In the genomic region with DNA sequence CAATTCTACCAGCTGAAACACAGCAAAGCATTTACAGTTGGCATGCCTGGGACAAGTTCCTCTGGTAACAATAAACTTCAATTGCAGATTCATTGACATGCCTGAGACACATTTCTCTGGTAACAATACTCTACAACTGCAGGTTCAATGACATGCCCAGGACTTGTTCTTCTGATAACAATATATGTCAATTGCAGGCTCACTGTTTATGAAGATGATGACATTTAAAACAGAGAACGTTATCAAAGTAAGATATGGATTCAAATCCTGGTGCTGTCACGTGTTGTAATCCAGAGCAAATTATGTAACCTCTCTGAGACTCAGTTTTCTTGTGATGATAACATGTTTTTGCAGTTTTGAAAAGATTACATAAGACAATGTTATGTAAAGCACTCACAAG, we compare ENCODE assay signal across 1 cellular context.
TF ChIP-seq lines count a peak whose summit lies in the region.

No MANE protein-coding gene starts in this region.

TF ChIP-seq in HCT116, 20 proteins besides CTCF, POLR2A, EP300 and RAD21 (continued from another document):
- TF ChIP-seq FOSL1 (IDR thresholded peaks at IDR 0.05; ENCODE audit: low read depth) (no peak), EZH2phosphoT487 (IDR thresholded peaks at IDR 0.05; ENCODE audit: borderline replicate concordance) (no peak), CEBPB (IDR thresholded peaks at IDR 0.05; ENCODE audit: low read depth) (peak; percentile 19; the same call in 1 of the 2 replicates), TCF7L2 (IDR thresholded peaks at IDR 0.05; ENCODE audit: borderline replicate concordance, extremely low read depth, insufficient read depth, insufficient read length) (no peak), ZFX (IDR thresholded peaks at IDR 0.05) (no peak), ZNF274 (IDR thresholded peaks at IDR 0.05; ENCODE audit: low read depth, low read length) (no peak), YY1 (IDR thresholded peaks at IDR 0.05; ENCODE audit: extremely low read depth, insufficient replicate concordance, low read depth, low read length) (no peak), CBX3 (IDR thresholded peaks at IDR 0.05; ENCODE audit: low read depth) (no peak), SP1 (IDR thresholded peaks at IDR 0.05; ENCODE audit: low read depth) (no peak), EZH2 (IDR thresholded peaks at IDR 0.05) (no peak), JUND (IDR thresholded peaks at IDR 0.05) (no peak), POLR2AphosphoS5 (IDR thresholded peaks at IDR 0.05; ENCODE audit: low read depth, low read length) (no peak)
- TF ChIP-seq, protein P1, sequence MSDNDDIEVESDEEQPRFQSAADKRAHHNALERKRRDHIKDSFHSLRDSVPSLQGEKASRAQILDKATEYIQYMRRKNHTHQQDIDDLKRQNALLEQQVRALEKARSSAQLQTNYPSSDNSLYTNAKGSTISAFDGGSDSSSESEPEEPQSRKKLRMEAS (IDR thresholded peaks at IDR 0.05): peak; percentile 37; the same call in 1 of the 2 replicates
- TF ChIP-seq, protein P2, sequence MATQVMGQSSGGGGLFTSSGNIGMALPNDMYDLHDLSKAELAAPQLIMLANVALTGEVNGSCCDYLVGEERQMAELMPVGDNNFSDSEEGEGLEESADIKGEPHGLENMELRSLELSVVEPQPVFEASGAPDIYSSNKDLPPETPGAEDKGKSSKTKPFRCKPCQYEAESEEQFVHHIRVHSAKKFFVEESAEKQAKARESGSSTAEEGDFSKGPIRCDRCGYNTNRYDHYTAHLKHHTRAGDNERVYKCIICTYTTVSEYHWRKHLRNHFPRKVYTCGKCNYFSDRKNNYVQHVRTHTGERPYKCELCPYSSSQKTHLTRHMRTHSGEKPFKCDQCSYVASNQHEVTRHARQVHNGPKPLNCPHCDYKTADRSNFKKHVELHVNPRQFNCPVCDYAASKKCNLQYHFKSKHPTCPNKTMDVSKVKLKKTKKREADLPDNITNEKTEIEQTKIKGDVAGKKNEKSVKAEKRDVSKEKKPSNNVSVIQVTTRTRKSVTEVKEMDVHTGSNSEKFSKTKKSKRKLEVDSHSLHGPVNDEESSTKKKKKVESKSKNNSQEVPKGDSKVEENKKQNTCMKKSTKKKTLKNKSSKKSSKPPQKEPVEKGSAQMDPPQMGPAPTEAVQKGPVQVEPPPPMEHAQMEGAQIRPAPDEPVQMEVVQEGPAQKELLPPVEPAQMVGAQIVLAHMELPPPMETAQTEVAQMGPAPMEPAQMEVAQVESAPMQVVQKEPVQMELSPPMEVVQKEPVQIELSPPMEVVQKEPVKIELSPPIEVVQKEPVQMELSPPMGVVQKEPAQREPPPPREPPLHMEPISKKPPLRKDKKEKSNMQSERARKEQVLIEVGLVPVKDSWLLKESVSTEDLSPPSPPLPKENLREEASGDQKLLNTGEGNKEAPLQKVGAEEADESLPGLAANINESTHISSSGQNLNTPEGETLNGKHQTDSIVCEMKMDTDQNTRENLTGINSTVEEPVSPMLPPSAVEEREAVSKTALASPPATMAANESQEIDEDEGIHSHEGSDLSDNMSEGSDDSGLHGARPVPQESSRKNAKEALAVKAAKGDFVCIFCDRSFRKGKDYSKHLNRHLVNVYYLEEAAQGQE (IDR thresholded peaks at IDR 0.05; ENCODE audit: low read depth): no peak
- TF ChIP-seq, protein P3, sequence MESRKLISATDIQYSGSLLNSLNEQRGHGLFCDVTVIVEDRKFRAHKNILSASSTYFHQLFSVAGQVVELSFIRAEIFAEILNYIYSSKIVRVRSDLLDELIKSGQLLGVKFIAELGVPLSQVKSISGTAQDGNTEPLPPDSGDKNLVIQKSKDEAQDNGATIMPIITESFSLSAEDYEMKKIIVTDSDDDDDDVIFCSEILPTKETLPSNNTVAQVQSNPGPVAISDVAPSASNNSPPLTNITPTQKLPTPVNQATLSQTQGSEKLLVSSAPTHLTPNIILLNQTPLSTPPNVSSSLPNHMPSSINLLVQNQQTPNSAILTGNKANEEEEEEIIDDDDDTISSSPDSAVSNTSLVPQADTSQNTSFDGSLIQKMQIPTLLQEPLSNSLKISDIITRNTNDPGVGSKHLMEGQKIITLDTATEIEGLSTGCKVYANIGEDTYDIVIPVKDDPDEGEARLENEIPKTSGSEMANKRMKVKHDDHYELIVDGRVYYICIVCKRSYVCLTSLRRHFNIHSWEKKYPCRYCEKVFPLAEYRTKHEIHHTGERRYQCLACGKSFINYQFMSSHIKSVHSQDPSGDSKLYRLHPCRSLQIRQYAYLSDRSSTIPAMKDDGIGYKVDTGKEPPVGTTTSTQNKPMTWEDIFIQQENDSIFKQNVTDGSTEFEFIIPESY (IDR thresholded peaks at IDR 0.05; ENCODE audit: extremely low read depth, insufficient replicate concordance, low read length): no peak
- TF ChIP-seq, protein P4, sequence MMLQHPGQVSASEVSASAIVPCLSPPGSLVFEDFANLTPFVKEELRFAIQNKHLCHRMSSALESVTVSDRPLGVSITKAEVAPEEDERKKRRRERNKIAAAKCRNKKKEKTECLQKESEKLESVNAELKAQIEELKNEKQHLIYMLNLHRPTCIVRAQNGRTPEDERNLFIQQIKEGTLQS (IDR thresholded peaks at IDR 0.05): no peak
